1 cellular context compared by ENCODE assay signal in genomic region chr20:38446441-38447209, GRCh38.
TF ChIP-seq lines count a peak whose summit lies in the region.

No MANE protein-coding gene starts in this region.

TF ChIP-seq in HEK293, 187 proteins besides CTCF, POLR2A, EP300 and RAD21 (continued from another document and continues in another):
- peak; percentile 92 for TF ChIP-seq KLF9 (tag by site-specific recombination; IDR thresholded peaks at IDR 0.05; ENCODE audit: low read depth)
- no peak for TF ChIP-seq ZNF544 (tag by site-specific recombination; IDR thresholded peaks at IDR 0.05)
- TF ChIP-seq MEIS1 (CRISPR knock-in tag; IDR thresholded peaks at IDR 0.05; ENCODE audit: borderline replicate concordance) = no peak
- peak; percentile 99 for TF ChIP-seq KLF8 (tag by site-specific recombination; IDR thresholded peaks at IDR 0.05)
- no peak for TF ChIP-seq ZNF280C (tag by site-specific recombination; IDR thresholded peaks at IDR 0.05)
- no peak for TF ChIP-seq ZNF184 (tag by site-specific recombination; IDR thresholded peaks at IDR 0.05)
- TF ChIP-seq ZBTB26 (tag by site-specific recombination; optimal IDR thresholded peaks at IDR 0.05) = peak; percentile 83
- TF ChIP-seq ZNF747 (tag by site-specific recombination; IDR thresholded peaks at IDR 0.05) = no peak
- peak; percentile 34; the same call in 1 of the 2 replicates for TF ChIP-seq ZNF146 (tag by site-specific recombination; IDR thresholded peaks at IDR 0.05)
- no peak for TF ChIP-seq ZNF548 (tag by site-specific recombination; IDR thresholded peaks at IDR 0.05)
- TF ChIP-seq GLI4 (tag by site-specific recombination; IDR thresholded peaks at IDR 0.05) = no peak
- peak; percentile 90 for TF ChIP-seq ZFP69B (tag by site-specific recombination; IDR thresholded peaks at IDR 0.05)
- TF ChIP-seq ZNF292 (tag by site-specific recombination; IDR thresholded peaks at IDR 0.05; ENCODE audit: borderline replicate concordance, low read depth) = no peak
- TF ChIP-seq ZNF530 (tag by site-specific recombination; IDR thresholded peaks at IDR 0.05; ENCODE audit: low read depth) = no peak
- 0 out of 2 replicates have a peak, but pooled peaks have one; percentile 23 for TF ChIP-seq REST (tag by site-specific recombination; IDR thresholded peaks at IDR 0.05)
- TF ChIP-seq ZNF561 (tag by site-specific recombination; IDR thresholded peaks at IDR 0.05; ENCODE audit: borderline replicate concordance) = peak; percentile 98
- peak; percentile 92 for TF ChIP-seq ZNF501 (tag by site-specific recombination; IDR thresholded peaks at IDR 0.05)
- no peak for TF ChIP-seq ZNF354C (tag by site-specific recombination; IDR thresholded peaks at IDR 0.05; ENCODE audit: borderline replicate concordance, low read depth)
- no peak for TF ChIP-seq ZNF202 (tag by site-specific recombination; IDR thresholded peaks at IDR 0.05; ENCODE audit: borderline replicate concordance)
- no peak; the same call in none of the 2 replicates for TF ChIP-seq ZNF2 (tag by site-specific recombination; IDR thresholded peaks at IDR 0.05)
- no peak for TF ChIP-seq ZNF157 (tag by site-specific recombination; IDR thresholded peaks at IDR 0.05)
- no peak for TF ChIP-seq ZNF677 (tag by site-specific recombination; IDR thresholded peaks at IDR 0.05)
- TF ChIP-seq PRDM1 (tag by site-specific recombination; IDR thresholded peaks at IDR 0.05) = no peak
- no peak for TF ChIP-seq ZNF776 (tag by site-specific recombination; IDR thresholded peaks at IDR 0.05; ENCODE audit: borderline replicate concordance)
- TF ChIP-seq ZNF404 (tag by site-specific recombination; IDR thresholded peaks at IDR 0.05) = no peak
- TF ChIP-seq ZNF341 (tag by site-specific recombination; IDR thresholded peaks at IDR 0.05; ENCODE audit: low read depth) = peak; percentile 78
- peak; percentile 84 for TF ChIP-seq SP3 (tag by site-specific recombination; IDR thresholded peaks at IDR 0.05)
- TF ChIP-seq ZNF266 (tag by site-specific recombination; IDR thresholded peaks at IDR 0.05; ENCODE audit: low read depth) = no peak
- peak; percentile 53; the same call in 1 of the 2 replicates for TF ChIP-seq OVOL3 (tag by site-specific recombination; IDR thresholded peaks at IDR 0.05)
- TF ChIP-seq ZNF792 (tag by site-specific recombination; IDR thresholded peaks at IDR 0.05) = no peak
- TF ChIP-seq ZNF138 (tag by site-specific recombination; IDR thresholded peaks at IDR 0.05; ENCODE audit: borderline replicate concordance) = no peak
- TF ChIP-seq ZNF140 (tag by site-specific recombination; IDR thresholded peaks at IDR 0.05) = no peak
- TF ChIP-seq ZNF133 (tag by site-specific recombination; IDR thresholded peaks at IDR 0.05) = no peak
- TF ChIP-seq ZNF426 (tag by site-specific recombination; IDR thresholded peaks at IDR 0.05) = no peak
- no peak; the same call in 1 of the 2 replicates for TF ChIP-seq GLI2 (tag by site-specific recombination; IDR thresholded peaks at IDR 0.05; ENCODE audit: borderline replicate concordance, low read depth)
- TF ChIP-seq TCF7L2 (IDR thresholded peaks at IDR 0.05; ENCODE audit: borderline replicate concordance, low read depth, low read length) = no peak
- peak; percentile 80 for TF ChIP-seq ZBTB17 (tag by site-specific recombination; IDR thresholded peaks at IDR 0.05)
- TF ChIP-seq ZNF529 (tag by site-specific recombination; IDR thresholded peaks at IDR 0.05; ENCODE audit: insufficient replicate concordance) = no peak
- peak; percentile 87 for TF ChIP-seq PBX3 (CRISPR knock-in tag; IDR thresholded peaks at IDR 0.05)
- TF ChIP-seq ZNF223 (tag by site-specific recombination; IDR thresholded peaks at IDR 0.05) = no peak
- peak; percentile 55; the same call in 1 of the 2 replicates for TF ChIP-seq ZBTB48 (tag by site-specific recombination; IDR thresholded peaks at IDR 0.05)
- no peak for TF ChIP-seq ZNF302 (tag by site-specific recombination; IDR thresholded peaks at IDR 0.05; ENCODE audit: low read depth)
- TF ChIP-seq SP7 (tag by site-specific recombination; IDR thresholded peaks at IDR 0.05) = peak; percentile 91
- peak; percentile 93; the same call in 1 of the 2 replicates for TF ChIP-seq ZSCAN5A (tag by site-specific recombination; IDR thresholded peaks at IDR 0.05)
- TF ChIP-seq ZIC2 (tag by site-specific recombination; IDR thresholded peaks at IDR 0.05) = 0 out of 2 replicates have a peak, but pooled peaks have one; percentile 15
- TF ChIP-seq ZNF610 (tag by site-specific recombination; IDR thresholded peaks at IDR 0.05; ENCODE audit: borderline replicate concordance) = peak; percentile 94
- TF ChIP-seq ZBTB10 (tag by site-specific recombination; IDR thresholded peaks at IDR 0.05) = peak; percentile 98
- no peak for TF ChIP-seq ZNF621 (tag by site-specific recombination; IDR thresholded peaks at IDR 0.05)
- TF ChIP-seq ZNF423 (tag by site-specific recombination; IDR thresholded peaks at IDR 0.05) = no peak
- no peak for TF ChIP-seq ZNF510 (tag by site-specific recombination; IDR thresholded peaks at IDR 0.05; ENCODE audit: insufficient replicate concordance)
- no peak for TF ChIP-seq GFI1B (tag by site-specific recombination; IDR thresholded peaks at IDR 0.05)
- TF ChIP-seq ZBTB21 (tag by site-specific recombination; IDR thresholded peaks at IDR 0.05) = peak; percentile 55
- TF ChIP-seq ZNF121 (tag by site-specific recombination; IDR thresholded peaks at IDR 0.05) = no peak
- 0 out of 2 replicates have a peak, but pooled peaks have one; percentile 27 for TF ChIP-seq ZNF280D (tag by site-specific recombination; IDR thresholded peaks at IDR 0.05)
- TF ChIP-seq ZNF600 (tag by site-specific recombination; IDR thresholded peaks at IDR 0.05) = peak; percentile 70
- no peak for TF ChIP-seq ZNF221 (tag by site-specific recombination; IDR thresholded peaks at IDR 0.05; ENCODE audit: borderline replicate concordance)
- peak; percentile 87 for TF ChIP-seq ZEB2 (tag by site-specific recombination; IDR thresholded peaks at IDR 0.05)
- no peak for TF ChIP-seq ZNF707 (tag by site-specific recombination; IDR thresholded peaks at IDR 0.05)
- no peak for TF ChIP-seq BCL11A (tag by site-specific recombination; IDR thresholded peaks at IDR 0.05; ENCODE audit: low read depth)
